ENCODE assay signal across 19 cellular contexts in the genomic region with DNA sequence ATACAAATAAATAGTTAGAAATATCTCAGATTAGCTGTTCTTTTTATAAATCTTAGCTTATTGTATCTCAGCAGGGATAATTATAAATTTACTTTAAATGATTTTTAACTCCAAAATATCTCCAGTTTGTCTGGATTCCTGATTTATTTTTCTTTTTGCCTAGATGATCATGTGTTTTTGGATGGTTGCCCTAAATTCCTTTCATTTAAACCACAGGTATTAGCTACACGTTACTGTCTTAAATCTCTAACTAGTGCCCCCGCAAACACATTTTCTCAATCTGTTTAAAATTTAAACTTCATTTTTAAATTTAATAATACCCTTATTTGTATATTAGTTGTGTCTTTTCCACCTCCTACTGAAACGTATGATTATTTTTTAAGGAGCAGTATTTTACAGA. TPM values are rescaled to one million over a fixed set of nuclear protein-coding genes. Genes with fewer than 3 reads are reported as not detected.
DNase-seq lines count a peak whose midpoint lies in the region; ATAC-seq, FAIRE-seq and TF ChIP-seq lines count a peak whose summit lies in the region.
"Had no signal": no experiment of that assay in that cellular context is flagged by ENCODE, and none has a peak within 500 bp of the region (broad histone marks: within the 10 kb centered on the region; RNA-seq: fewer than 3 reads in every experiment).

No MANE protein-coding gene starts in this region.

- ATAC-seq in HCT116 (no peak), HG03095 (IDR thresholded peaks at IDR 0.05; ENCODE audit: unreplicated experiment) (no peak), GM21367 (IDR thresholded peaks at IDR 0.05; ENCODE audit: unreplicated experiment) (no peak), gastrocnemius medialis (no peak)
- ATAC-seq: naive thymus-derived CD4-positive, alpha-beta T cell had no signal

- no peak for FAIRE-seq in small intestine (lab: Jason Lieb, UNC)

- H2AFZ ChIP-seq in HCT116 (ENCODE audit: low read depth, low read length, poor library complexity, severe bottlenecking): peak overlapping the region; percentile 8
- H2AFZ ChIP-seq: parathyroid adenoma had no signal

- no peak for TF ChIP-seq POLR2A in HCT116 (IDR thresholded peaks at IDR 0.05; ENCODE audit: borderline replicate concordance, extremely low read depth, insufficient read depth, insufficient read length)
- no peak for TF ChIP-seq POLR2A in gastrocnemius medialis (IDR thresholded peaks at IDR 0.05)

- RAD21 ChIA-PET in HCT116 (lab: Charles Lee; ENCODE audit: low non-redundant PET in 1 of 2, low total read pairs in 2 of 2, uncharacterized antibody in 2 of 2, unreplicated experiment in 2 of 2): no interaction called here

- CTCF ChIA-PET in HCT116 (lab: Charles Lee): no interaction called here

- H3K4me2 ChIP-seq in HCT116 (ENCODE audit: low read length): peak overlapping the region; percentile 58

- TF ChIP-seq CTCF in HCT116 (IDR thresholded peaks at IDR 0.05 in 2 of 3, conservative IDR thresholded peaks at IDR 0.05 in 1 of 3; ENCODE audit: borderline replicate concordance in 1 of 3, insufficient read depth in 1 of 3, low read depth in 2 of 3, low read length in 2 of 3) (no peak), fibroblast of mammary gland (conservative IDR thresholded peaks at IDR 0.05; ENCODE audit: control insufficient read depth, insufficient read depth, low read depth, low read length) (no peak), gastrocnemius medialis (IDR thresholded peaks at IDR 0.05 in 4 of 5, conservative IDR thresholded peaks at IDR 0.05 in 1 of 5) (no peak)

- no peaks in the 10 kb centered on the region for H3K36me3 ChIP-seq in HCT116 (ENCODE audit: control insufficient read depth in 1 of 2, insufficient read depth in 2 of 2, low read length in 2 of 2)
- H3K36me3 ChIP-seq in adipocyte (ENCODE audit: control insufficient read depth, insufficient read depth, low read length, severe bottlenecking): no peaks in the 10 kb centered on the region
- H3K36me3 ChIP-seq in small intestine (ENCODE audit: control insufficient read depth in 2 of 2, insufficient read depth in 2 of 2, low read length in 2 of 2): no peaks in the 10 kb centered on the region
- H3K36me3 ChIP-seq in gastrocnemius medialis: no peaks in the 10 kb centered on the region
- H3K36me3 ChIP-seq: stomach, upper lobe of left lung had no signal

- POLR2A ChIA-PET in HCT116 (lab: Charles Lee): no interaction called here

- no peaks in the 10 kb centered on the region for H4K20me1 ChIP-seq in HCT116 (ENCODE audit: insufficient read depth)

- no peaks in the 10 kb centered on the region for H3K79me2 ChIP-seq in HCT116 (ENCODE audit: insufficient read depth, low read length)

- BruUV-seq in HCT116 (replicated peaks; lab: Mats Ljungman, UMichigan): no TSS peak

- H3K4me1 ChIP-seq in HCT116 (ENCODE audit: control insufficient read depth in 1 of 2, insufficient read depth in 2 of 2, low read length in 2 of 2) (peaks cover 13 to 27% of the 10 kb centered on the region in 2 experiments), adipocyte (ENCODE audit: control insufficient read depth, insufficient read depth, low read length) (peaks cover 31% of the 10 kb centered on the region), small intestine (ENCODE audit: control insufficient read depth in 2 of 2, insufficient read depth in 1 of 2, low read depth in 1 of 2, low read length in 1 of 2) (peaks cover 0 to 2% of the 10 kb centered on the region in 2 donors), gastrocnemius medialis (peaks cover 0 to 8% of the 10 kb centered on the region in 2 donors)
- H3K4me1 ChIP-seq: Caco-2, parathyroid adenoma had no signal

- no peak for TF ChIP-seq RAD21 in HCT116 (IDR thresholded peaks at IDR 0.05; ENCODE audit: low read depth)

- no peak overlapping the region; a peak in 1 of 4 replicates for H3K4me3 ChIP-seq in HCT116 (replicated peaks in 1 of 2; ENCODE audit: low read depth in 1 of 2, low read length in 2 of 2)
- peak overlapping the region; percentile 37 for H3K4me3 ChIP-seq in adipocyte (ENCODE audit: low read length)
- H3K4me3 ChIP-seq in fibroblast of mammary gland (ENCODE audit: control insufficient read depth, low read depth, low read length): no peak overlapping the region
- no peak overlapping the region for H3K4me3 ChIP-seq in small intestine (ENCODE audit: low read depth in 1 of 2, low read length in 2 of 2)
- no peak overlapping the region for H3K4me3 ChIP-seq in gastrocnemius medialis
- H3K4me3 ChIP-seq: lung, stomach, upper lobe of left lung had no signal

- DNase-seq in HCT116 (ENCODE audit: low read depth, low spot score) (no peak), adipocyte (ENCODE audit: low read depth) (peak; percentile 52), fibroblast of mammary gland (ENCODE audit: low read depth) (peak; percentile 36), renal cortical epithelial cell (ENCODE audit: low read depth) (peak; percentile 39), small intestine (no peak), gastrocnemius medialis (no peak)
- DNase-seq: Caco-2; dermis blood vessel endothelial cell; erythroblast; naive thymus-derived CD4-positive, alpha-beta T cell; NCI-H1436; NCI-H69; stimulated activated CD4-positive, alpha-beta T cell treated with anti-CD3 and anti-CD28 coated beads, Interleukin-2, amount 100 ng/mL, for 48 hours; stomach; upper lobe of left lung had no signal

- in situ Hi-C loops in gastrocnemius medialis (cut with MboI; ENCODE audit: low sequenced_read_pairs in 4 of 4): loop anchor here in 1 of 4 donors (25.0 kb wide), 1 partner anchor 366 kb away; a partner anchor contains a TSS

- H3K27ac ChIP-seq in HCT116 (ENCODE audit: low read depth, low read length): no peak overlapping the region
- no peak overlapping the region for H3K27ac ChIP-seq in small intestine (ENCODE audit: low read depth in 1 of 2, low read length in 1 of 2)
- no peak overlapping the region for H3K27ac ChIP-seq in gastrocnemius medialis
- H3K27ac ChIP-seq: parathyroid adenoma, upper lobe of left lung had no signal

- no peaks in the 10 kb centered on the region for H3K9me2 ChIP-seq in HCT116 (ENCODE audit: insufficient read depth)

- 90% methylated on average over 3 of the region's 3 CpGs for WGBS in small intestine, 3 donors

- H3K9me3 ChIP-seq in HCT116 (ENCODE audit: control insufficient read depth in 1 of 2, insufficient read depth in 1 of 2, low read depth in 1 of 2, low read length in 2 of 2) (no peaks in the 10 kb centered on the region), adipocyte (ENCODE audit: control insufficient read depth, low read length) (no peaks in the 10 kb centered on the region), small intestine (ENCODE audit: control insufficient read depth, low read depth) (no peaks in the 10 kb centered on the region), gastrocnemius medialis (no peaks in the 10 kb centered on the region)
- H3K9me3 ChIP-seq: Caco-2, stomach, upper lobe of left lung had no signal

- intact Hi-C loops in HCT116 (cut with micrococcal nuclease): no loop called here
- intact Hi-C loops in gastrocnemius medialis (cut with DNase I; ENCODE audit: low total_unique reads): no loop called here

- H3K27me3 ChIP-seq in HCT116 (ENCODE audit: insufficient read depth, low read length) (no peaks in the 10 kb centered on the region), adipocyte (replicated peaks; ENCODE audit: control insufficient read depth, insufficient read depth, low read length) (no peaks in the 10 kb centered on the region), small intestine (ENCODE audit: control insufficient read depth in 2 of 2, insufficient read depth in 2 of 2, low read length in 2 of 2) (no peaks in the 10 kb centered on the region), gastrocnemius medialis (no peaks in the 10 kb centered on the region)
- H3K27me3 ChIP-seq: stomach, upper lobe of left lung had no signal

- peak overlapping the region; percentile 2; the same call in 1 of the 2 replicates for H3K9ac ChIP-seq in HCT116 (ENCODE audit: low read length)
- H3K9ac ChIP-seq in adipocyte (ENCODE audit: low read length): peak overlapping the region; percentile 82
- H3K9ac ChIP-seq: parathyroid adenoma had no signal

TF ChIP-seq in HCT116, 20 proteins besides CTCF, POLR2A, EP300 and RAD21:
- TF ChIP-seq CEBPB (IDR thresholded peaks at IDR 0.05; ENCODE audit: low read depth) (no peak), ELF1 (IDR thresholded peaks at IDR 0.05; ENCODE audit: borderline replicate concordance, low read depth) (no peak), SRF (IDR thresholded peaks at IDR 0.05; ENCODE audit: low read depth) (no peak), ZNF274 (IDR thresholded peaks at IDR 0.05; ENCODE audit: low read depth, low read length) (no peak), SP1 (IDR thresholded peaks at IDR 0.05; ENCODE audit: low read depth) (no peak), SIN3A (IDR thresholded peaks at IDR 0.05; ENCODE audit: low read depth) (no peak), EZH2 (IDR thresholded peaks at IDR 0.05) (no peak), TCF7L2 (IDR thresholded peaks at IDR 0.05; ENCODE audit: borderline replicate concordance, extremely low read depth, insufficient read depth, insufficient read length) (no peak), EZH2phosphoT487 (IDR thresholded peaks at IDR 0.05; ENCODE audit: borderline replicate concordance) (no peak), POLR2AphosphoS5 (IDR thresholded peaks at IDR 0.05; ENCODE audit: low read depth, low read length) (no peak), JUND (IDR thresholded peaks at IDR 0.05) (no peak)
- TF ChIP-seq, protein P1, sequence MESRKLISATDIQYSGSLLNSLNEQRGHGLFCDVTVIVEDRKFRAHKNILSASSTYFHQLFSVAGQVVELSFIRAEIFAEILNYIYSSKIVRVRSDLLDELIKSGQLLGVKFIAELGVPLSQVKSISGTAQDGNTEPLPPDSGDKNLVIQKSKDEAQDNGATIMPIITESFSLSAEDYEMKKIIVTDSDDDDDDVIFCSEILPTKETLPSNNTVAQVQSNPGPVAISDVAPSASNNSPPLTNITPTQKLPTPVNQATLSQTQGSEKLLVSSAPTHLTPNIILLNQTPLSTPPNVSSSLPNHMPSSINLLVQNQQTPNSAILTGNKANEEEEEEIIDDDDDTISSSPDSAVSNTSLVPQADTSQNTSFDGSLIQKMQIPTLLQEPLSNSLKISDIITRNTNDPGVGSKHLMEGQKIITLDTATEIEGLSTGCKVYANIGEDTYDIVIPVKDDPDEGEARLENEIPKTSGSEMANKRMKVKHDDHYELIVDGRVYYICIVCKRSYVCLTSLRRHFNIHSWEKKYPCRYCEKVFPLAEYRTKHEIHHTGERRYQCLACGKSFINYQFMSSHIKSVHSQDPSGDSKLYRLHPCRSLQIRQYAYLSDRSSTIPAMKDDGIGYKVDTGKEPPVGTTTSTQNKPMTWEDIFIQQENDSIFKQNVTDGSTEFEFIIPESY (IDR thresholded peaks at IDR 0.05; ENCODE audit: extremely low read depth, insufficient replicate concordance, low read length): no peak
- TF ChIP-seq, protein P2, sequence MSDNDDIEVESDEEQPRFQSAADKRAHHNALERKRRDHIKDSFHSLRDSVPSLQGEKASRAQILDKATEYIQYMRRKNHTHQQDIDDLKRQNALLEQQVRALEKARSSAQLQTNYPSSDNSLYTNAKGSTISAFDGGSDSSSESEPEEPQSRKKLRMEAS (IDR thresholded peaks at IDR 0.05): no peak

RNA-seq across cellular contexts. Expression of a gene that starts 5.6 kb away (rescaled TPM):
- 32.0 TPM for total RNA-seq in HCT116 (2021; ENCODE audit: unreplicated experiment)
- 5.8 TPM in 2 replicates for polyA plus RNA-seq in HCT116 (2012)
- 35.1 and 56.4 TPM in 2 replicates for total RNA-seq in renal cortical epithelial cell
- 1 to 10 TPM; 1.1 to 2.9 (median 1.8) TPM for polyA plus RNA-seq in small intestine
- 1 to 10 TPM; 2.2 to 7.5 (median 3.7) TPM for total RNA-seq in gastrocnemius medialis

Comparison
In these comparisons a context has a peak if more than half of its experiments do, and no peak if none do; other contexts are left out.
1. DNase-seq: peak in adipocyte (single experiment), fibroblast of mammary gland (single experiment) and renal cortical epithelial cell (single experiment); none in HCT116 (single experiment), small intestine (single experiment) and gastrocnemius medialis (0 of 2).